In genomic region chr3:66998075-66998898, GRCh38 we compare ENCODE assay signal across 1 cellular context.
TF ChIP-seq lines count a peak whose summit lies in the region.

Gene KBTBD8, plus strand, starts transcription at chr3:66998307. Its CDS starts 49 bp downstream, at chr3:66998356.

TF ChIP-seq in HepG2, 621 proteins besides CTCF, POLR2A, EP300 and RAD21 (continued from another document and continues in another):
- TF ChIP-seq HOXA5 (CRISPR knock-in tag; IDR thresholded peaks at IDR 0.05), result 0 out of 2 replicates have a peak, but pooled peaks have one; percentile 30
- no peak for TF ChIP-seq TBX2 (CRISPR knock-in tag; IDR thresholded peaks at IDR 0.05; ENCODE audit: borderline replicate concordance)
- TF ChIP-seq ZNF205 (CRISPR knock-in tag; IDR thresholded peaks at IDR 0.05), result no peak
- no peak for TF ChIP-seq JUN (CRISPR knock-in tag; IDR thresholded peaks at IDR 0.05)
- TF ChIP-seq PLRG1 (conservative IDR thresholded peaks at IDR 0.05), result no peak
- TF ChIP-seq FLYWCH1 (CRISPR knock-in tag; IDR thresholded peaks at IDR 0.05), result no peak
- TF ChIP-seq THAP7 (CRISPR knock-in tag; IDR thresholded peaks at IDR 0.05), result no peak
- no peak for TF ChIP-seq NR2F1 (CRISPR knock-in tag; IDR thresholded peaks at IDR 0.05)
- no peak for TF ChIP-seq TCF12 (IDR thresholded peaks at IDR 0.05)
- TF ChIP-seq TCF12 (CRISPR knock-in tag; IDR thresholded peaks at IDR 0.05), result no peak
- TF ChIP-seq SRSF9 (IDR thresholded peaks at IDR 0.05; ENCODE audit: borderline replicate concordance, insufficient read depth, low read depth, low read length, poor library complexity, severe bottlenecking), result no peak
- TF ChIP-seq ZNF850 (CRISPR knock-in tag; conservative IDR thresholded peaks at IDR 0.05), result no peak
- TF ChIP-seq DRAP1 (CRISPR knock-in tag; IDR thresholded peaks at IDR 0.05), result peak; percentile 68
- TF ChIP-seq ZNF839 (CRISPR knock-in tag; IDR thresholded peaks at IDR 0.05; ENCODE audit: borderline replicate concordance), result no peak; the same call in 1 of the 2 replicates
- no peak for TF ChIP-seq HMG20A (CRISPR knock-in tag; IDR thresholded peaks at IDR 0.05; ENCODE audit: borderline replicate concordance)
- no peak for TF ChIP-seq ZNF543 (CRISPR knock-in tag; IDR thresholded peaks at IDR 0.05)
- TF ChIP-seq SNAPC5 (CRISPR knock-in tag; IDR thresholded peaks at IDR 0.05; ENCODE audit: borderline replicate concordance), result no peak
- TF ChIP-seq E2F1 (CRISPR knock-in tag; IDR thresholded peaks at IDR 0.05), result no peak
- TF ChIP-seq SIX4 (CRISPR knock-in tag; IDR thresholded peaks at IDR 0.05), result no peak
- no peak for TF ChIP-seq ZEB1 (IDR thresholded peaks at IDR 0.05; ENCODE audit: insufficient replicate concordance, low read depth)
- TF ChIP-seq TBL1XR1 (IDR thresholded peaks at IDR 0.05; ENCODE audit: borderline replicate concordance, low read length, partially characterized antibody), result no peak
- no peak for TF ChIP-seq ZNF547 (CRISPR knock-in tag; IDR thresholded peaks at IDR 0.05)
- TF ChIP-seq POGK (CRISPR knock-in tag; conservative IDR thresholded peaks at IDR 0.05), result no peak
- peak; percentile 32; the same call in 1 of the 2 replicates for TF ChIP-seq KDM2A (CRISPR knock-in tag; IDR thresholded peaks at IDR 0.05; ENCODE audit: borderline replicate concordance, low read depth)
- no peak for TF ChIP-seq HNF1A (IDR thresholded peaks at IDR 0.05; ENCODE audit: low read depth)
- TF ChIP-seq HNF1A (CRISPR knock-in tag; IDR thresholded peaks at IDR 0.05; ENCODE audit: borderline replicate concordance), result 0 out of 2 replicates have a peak, but pooled peaks have one; percentile 26
- TF ChIP-seq ZNF431 (CRISPR knock-in tag; IDR thresholded peaks at IDR 0.05; ENCODE audit: borderline replicate concordance, low read depth), result no peak
- no peak for TF ChIP-seq JDP2 (CRISPR knock-in tag; IDR thresholded peaks at IDR 0.05; ENCODE audit: borderline replicate concordance)
- no peak for TF ChIP-seq ZFP36 (IDR thresholded peaks at IDR 0.05; ENCODE audit: borderline replicate concordance, low read depth, low read length, partially characterized antibody)
- no peak for TF ChIP-seq ZNF484 (CRISPR knock-in tag; IDR thresholded peaks at IDR 0.05; ENCODE audit: borderline replicate concordance, low read depth)
- no peak for TF ChIP-seq CSRNP1 (CRISPR knock-in tag; IDR thresholded peaks at IDR 0.05)
- peak; percentile 54; the same call in 1 of the 2 replicates for TF ChIP-seq FOXK1 (CRISPR knock-in tag; IDR thresholded peaks at IDR 0.05; ENCODE audit: borderline replicate concordance, low read depth)
- TF ChIP-seq GFI1 (CRISPR knock-in tag; IDR thresholded peaks at IDR 0.05; ENCODE audit: borderline replicate concordance), result no peak
- TF ChIP-seq NFYB (CRISPR knock-in tag; IDR thresholded peaks at IDR 0.05), result peak; percentile 93
- no peak for TF ChIP-seq PRDM4 (CRISPR knock-in tag; IDR thresholded peaks at IDR 0.05; ENCODE audit: borderline replicate concordance)
- no peak for TF ChIP-seq ZNF777 (CRISPR knock-in tag; IDR thresholded peaks at IDR 0.05)
- no peak for TF ChIP-seq LBX2 (CRISPR knock-in tag; IDR thresholded peaks at IDR 0.05; ENCODE audit: borderline replicate concordance)
- no peak for TF ChIP-seq SNRNP70 (IDR thresholded peaks at IDR 0.05; ENCODE audit: low read depth, low read length)
- no peak for TF ChIP-seq ZNF552 (CRISPR knock-in tag; IDR thresholded peaks at IDR 0.05; ENCODE audit: borderline replicate concordance)
- no peak for TF ChIP-seq RERE (CRISPR knock-in tag; IDR thresholded peaks at IDR 0.05; ENCODE audit: low read depth)
- TF ChIP-seq ZFP62 (CRISPR knock-in tag; IDR thresholded peaks at IDR 0.05), result no peak
- no peak for TF ChIP-seq CBFB (CRISPR knock-in tag; IDR thresholded peaks at IDR 0.05)
- no peak for TF ChIP-seq KLF6 (CRISPR knock-in tag; IDR thresholded peaks at IDR 0.05)
- TF ChIP-seq PAWR (CRISPR knock-in tag; IDR thresholded peaks at IDR 0.05; ENCODE audit: borderline replicate concordance), result no peak
- no peak for TF ChIP-seq ZNF224 (CRISPR knock-in tag; IDR thresholded peaks at IDR 0.05)
- no peak for TF ChIP-seq PAX8 (CRISPR knock-in tag; IDR thresholded peaks at IDR 0.05; ENCODE audit: borderline replicate concordance)
- TF ChIP-seq NFE2L1 (CRISPR knock-in tag; IDR thresholded peaks at IDR 0.05; ENCODE audit: borderline replicate concordance), result no peak
- no peak for TF ChIP-seq ZNF24 (IDR thresholded peaks at IDR 0.05)
